ENCODE assay signal across 24 cellular contexts in genomic region chr3:23701711-23702110, GRCh38.
DNase-seq lines count a peak whose midpoint lies in the region; ATAC-seq and TF ChIP-seq lines count a peak whose summit lies in the region.
"Had no signal": no experiment of that assay in that cellular context is flagged by ENCODE, and none has a peak within 500 bp of the region (broad histone marks: within the 10 kb centered on the region; RNA-seq: fewer than 3 reads in every experiment).

No MANE protein-coding gene starts in this region.

- H3K4me1 Mint-ChIP-seq in endothelial cell (ENCODE audit: unreplicated experiment): no peaks in the 10 kb centered on the region
- H3K4me1 Mint-ChIP-seq: activated CD4-positive, alpha-beta T cell treated with anti-CD3 and anti-CD28 coated beads for 36 hours; T-helper 17 cell had no signal

- in situ Hi-C loops in mammary epithelial cell (cut with MboI; ENCODE audit: low sequenced_read_pairs in 2 of 2): no loop called here

- no peak for TF ChIP-seq CTCF in mammary epithelial cell (conservative IDR thresholded peaks at IDR 0.05 in 1 of 2, IDR thresholded peaks at IDR 0.05 in 1 of 2; ENCODE audit: extremely low read depth in 1 of 2, insufficient read depth in 1 of 2, low read depth in 1 of 2, low read length in 2 of 2)
- no peak for TF ChIP-seq CTCF in breast epithelium (IDR thresholded peaks at IDR 0.05)
- TF ChIP-seq CTCF in endothelial cell (IDR thresholded peaks at IDR 0.05; ENCODE audit: unreplicated experiment): no peak
- no peak for TF ChIP-seq CTCF in tibial nerve (IDR thresholded peaks at IDR 0.05)
- TF ChIP-seq CTCF in esophagus muscularis mucosa (IDR thresholded peaks at IDR 0.05): no peak

- no peaks in the 10 kb centered on the region for H3K9me3 ChIP-seq in mammary epithelial cell (replicated peaks; ENCODE audit: insufficient read depth, low read length)
- H3K9me3 ChIP-seq in breast epithelium: no peaks in the 10 kb centered on the region
- no peaks in the 10 kb centered on the region for H3K9me3 ChIP-seq in tibial nerve
- H3K9me3 ChIP-seq in esophagus muscularis mucosa: no peaks in the 10 kb centered on the region
- H3K9me3 ChIP-seq: BLaER1, Caco-2, upper lobe of right lung had no signal

- H3K9me3 Mint-ChIP-seq in endothelial cell (ENCODE audit: unreplicated experiment): no peaks in the 10 kb centered on the region
- H3K9me3 Mint-ChIP-seq: activated naive CD8-positive, alpha-beta T cell treated with anti-CD3 and anti-CD28 coated beads, Interleukin-2, amount 50 U/mL, for 24 hours; activated T-cell treated with anti-CD3 and anti-CD28 coated beads, Interleukin-2, amount 50 U/mL, for 24 hours had no signal

- 33% methylated on average over 7 of the region's 7 CpGs for WGBS in mammary epithelial cell (ENCODE audit: low coverage, missing lambda C conversion rate)
- 52 to 56% methylated on average over 7 of the region's 7 CpGs for WGBS in tibial nerve, 2 donors
- 82% methylated on average over 7 of the region's 7 CpGs for WGBS in esophagus muscularis mucosa

- no peaks in the 10 kb centered on the region for H3K79me2 ChIP-seq in mammary epithelial cell (ENCODE audit: insufficient read depth, low read length)

- peak overlapping the region; percentile 12 for H2AFZ ChIP-seq in mammary epithelial cell (ENCODE audit: low read depth, low read length)

- H3K27ac ChIP-seq in mammary epithelial cell (ENCODE audit: insufficient read depth, low read depth, low read length) (no peak overlapping the region), breast epithelium (no peak overlapping the region), tibial nerve (no peak overlapping the region), esophagus muscularis mucosa (replicated peaks in 1 of 4) (no peak overlapping the region)
- H3K27ac ChIP-seq: BLaER1, epithelial cell of prostate, heart right ventricle, upper lobe of right lung had no signal

- H3K27ac Mint-ChIP-seq in endothelial cell (ENCODE audit: unreplicated experiment): peak overlapping the region; percentile 48
- H3K27ac Mint-ChIP-seq: activated CD4-positive, alpha-beta T cell treated with anti-CD3 and anti-CD28 coated beads for 36 hours; activated naive CD8-positive, alpha-beta T cell treated with anti-CD3 and anti-CD28 coated beads, Interleukin-2, amount 50 U/mL, for 24 hours; activated T-cell treated with anti-CD3 and anti-CD28 coated beads, Interleukin-2, amount 50 U/mL, for 24 hours; T-helper 17 cell had no signal

- CTCF ChIA-PET in mammary epithelial cell (lab: Charles Lee; ENCODE audit: low non-redundant PET): no interaction called here

- BruUV-seq in mammary epithelial cell (replicated peaks; lab: Mats Ljungman, UMichigan): no TSS peak

- TF ChIP-seq EP300 in tibial nerve (IDR thresholded peaks at IDR 0.05): no peak
- no peak for TF ChIP-seq EP300 in esophagus muscularis mucosa (IDR thresholded peaks at IDR 0.05)

- no peak overlapping the region for H3K4me3 Mint-ChIP-seq in endothelial cell (ENCODE audit: unreplicated experiment)
- H3K4me3 Mint-ChIP-seq: activated CD4-positive, alpha-beta T cell treated with anti-CD3 and anti-CD28 coated beads for 36 hours; activated naive CD8-positive, alpha-beta T cell treated with anti-CD3 and anti-CD28 coated beads, Interleukin-2, amount 50 U/mL, for 24 hours; activated T-cell treated with anti-CD3 and anti-CD28 coated beads, Interleukin-2, amount 50 U/mL, for 24 hours; T-helper 17 cell had no signal

- DNase-seq in mammary epithelial cell (no peak), breast epithelium (ENCODE audit: low spot score in 2 of 2) (no peak), NCI-H69 (lab: John Stamatoyannopoulos, UW) (peak; percentile 96), endothelial cell (ENCODE audit: low spot score) (no peak), tibial nerve (ENCODE audit: low spot score in 2 of 2) (no peak), KG1 (lab: John Stamatoyannopoulos, UW) (no peak), esophagus muscularis mucosa (ENCODE audit: extremely low spot score) (no peak)
- DNase-seq: activated CD4-positive, alpha-beta T cell treated with anti-CD3 and anti-CD28 coated beads for 36 hours; activated gamma-delta T cell treated with Interleukin-2 at 50 U/mL for 16 hours; activated naive CD8-positive, alpha-beta T cell treated with anti-CD3 and anti-CD28 coated beads, Interleukin-2, amount 50 U/mL, for 24 hours; activated T-cell treated with anti-CD3 and anti-CD28 coated beads, Interleukin-2, amount 50 U/mL, for 24 hours; cerebellar nuclear complex; DMS79; heart right ventricle; NCI-H187 treated with DMSO at 0.1 percent for 48 hours; small intestine; stimulated activated CD4-positive, alpha-beta T cell treated with anti-CD3 and anti-CD28 coated beads, Interleukin-1b, Interleukin-23, amount 100 ng/mL, for 48 hours; T-helper 17 cell; upper lobe of right lung had no signal

- intact Hi-C loops in mammary epithelial cell (cut with micrococcal nuclease): no loop called here
- intact Hi-C loops in breast epithelium (cut with DNase I; ENCODE audit: low total_unique reads): no loop called here
- intact Hi-C loops in esophagus muscularis mucosa (cut with DNase I): no loop called here

- H3K36me3 ChIP-seq in mammary epithelial cell (ENCODE audit: insufficient read depth, low read length) (no peaks in the 10 kb centered on the region), breast epithelium (no peaks in the 10 kb centered on the region), tibial nerve (no peaks in the 10 kb centered on the region), esophagus muscularis mucosa (no peaks in the 10 kb centered on the region)
- H3K36me3 ChIP-seq: BLaER1, heart right ventricle, upper lobe of right lung had no signal

- ATAC-seq in HG03432 (IDR thresholded peaks at IDR 0.05; ENCODE audit: unreplicated experiment): no peak
- ATAC-seq: activated CD4-positive, alpha-beta T cell treated with anti-CD3 and anti-CD28 coated beads for 36 hours; activated naive CD8-positive, alpha-beta T cell treated with anti-CD3 and anti-CD28 coated beads, Interleukin-2, amount 50 U/mL, for 24 hours; heart right ventricle; left lobe of liver; T-helper 17 cell; upper lobe of right lung had no signal

- no peaks in the 10 kb centered on the region for H3K27me3 Mint-ChIP-seq in endothelial cell (ENCODE audit: unreplicated experiment)
- H3K27me3 Mint-ChIP-seq: activated naive CD8-positive, alpha-beta T cell treated with anti-CD3 and anti-CD28 coated beads, Interleukin-2, amount 50 U/mL, for 24 hours; activated T-cell treated with anti-CD3 and anti-CD28 coated beads, Interleukin-2, amount 50 U/mL, for 24 hours had no signal

- H3K36me3 Mint-ChIP-seq in endothelial cell (ENCODE audit: low read depth, unreplicated experiment): no peaks in the 10 kb centered on the region

- dilution Hi-C loops in mammary epithelial cell (cut with HindIII; ENCODE audit: low sequenced_read_pairs): no loop called here

- no peak overlapping the region for H3K4me2 ChIP-seq in mammary epithelial cell (ENCODE audit: insufficient read depth, low read depth, low read length)
- H3K4me2 ChIP-seq: BLaER1 had no signal

- no peaks in the 10 kb centered on the region for H4K20me1 ChIP-seq in mammary epithelial cell (ENCODE audit: insufficient read depth, low read length)
- H4K20me1 ChIP-seq: BLaER1 had no signal

- no peak for TF ChIP-seq POLR2A in breast epithelium (IDR thresholded peaks at IDR 0.05)
- TF ChIP-seq POLR2A in tibial nerve (IDR thresholded peaks at IDR 0.05): no peak
- TF ChIP-seq POLR2A in esophagus muscularis mucosa (IDR thresholded peaks at IDR 0.05; ENCODE audit: low read depth): no peak

- H3K9ac ChIP-seq in mammary epithelial cell (ENCODE audit: insufficient read depth, low read length): no peak overlapping the region
- H3K9ac ChIP-seq: BLaER1 had no signal

- H3K4me1 ChIP-seq in mammary epithelial cell (ENCODE audit: insufficient read depth, low read length) (no peaks in the 10 kb centered on the region), breast epithelium (no peaks in the 10 kb centered on the region), tibial nerve (no peaks in the 10 kb centered on the region), esophagus muscularis mucosa (peaks cover 0 to 3% (median 0%) of the 10 kb centered on the region in 4 donors)
- H3K4me1 ChIP-seq: BLaER1, heart right ventricle, upper lobe of right lung had no signal

- H3K27me3 ChIP-seq in mammary epithelial cell (ENCODE audit: insufficient read depth, low read length): no peaks in the 10 kb centered on the region
- no peaks in the 10 kb centered on the region for H3K27me3 ChIP-seq in breast epithelium
- no peaks in the 10 kb centered on the region for H3K27me3 ChIP-seq in tibial nerve
- no peaks in the 10 kb centered on the region for H3K27me3 ChIP-seq in esophagus muscularis mucosa
- H3K27me3 ChIP-seq: BLaER1, heart right ventricle, upper lobe of right lung had no signal

- H3K4me3 ChIP-seq in mammary epithelial cell (replicated peaks in 1 of 3; ENCODE audit: insufficient read depth in 1 of 3, low read depth in 2 of 3, low read length in 3 of 3) (no peak overlapping the region), breast epithelium (no peak overlapping the region), tibial nerve (no peak overlapping the region), esophagus muscularis mucosa (no peak overlapping the region)
- H3K4me3 ChIP-seq: BLaER1, heart right ventricle, upper lobe of right lung had no signal
